ENCODE assay signal across 36 cellular contexts in the genomic region with DNA sequence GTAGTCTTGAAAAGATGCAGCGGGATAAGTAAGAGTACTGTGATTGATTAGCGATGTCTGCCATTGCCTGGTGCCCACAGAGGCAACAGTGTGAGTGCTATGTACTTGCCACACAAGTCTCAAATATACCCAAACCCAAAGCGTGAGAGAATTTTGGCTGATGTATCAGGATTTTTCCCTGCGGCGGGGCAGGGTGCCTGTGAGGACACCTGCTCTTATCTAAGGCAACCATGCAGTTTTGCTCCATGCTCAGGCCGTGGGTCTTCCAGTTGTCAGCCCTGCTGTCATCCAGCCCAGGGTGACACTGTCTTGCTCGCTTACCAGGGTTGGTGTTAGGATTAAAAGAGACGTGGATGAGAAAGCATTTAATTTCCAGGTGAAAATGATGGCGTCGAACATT.
"Had no signal": no experiment of that assay in that cellular context is flagged by ENCODE, and none has a peak within 500 bp of the region (broad histone marks: within the 10 kb centered on the region; RNA-seq: fewer than 3 reads in every experiment).

No MANE protein-coding gene starts in this region.

- FAIRE-seq: endometrium, endothelial cell of umbilical vein had no signal

- H3K27ac Mint-ChIP-seq: activated B cell treated with CpG ODN at 0.5 μM for 24 hours; activated CD8-positive, alpha-beta T cell treated with anti-CD3 and anti-CD28 coated beads for 36 hours; activated naive CD4-positive, alpha-beta T cell treated with anti-CD3 and anti-CD28 coated beads, Interleukin-2, amount 10 ng/mL, durations not matched to agents 7 days and 5 days; activated naive CD4-positive, alpha-beta T cell treated with anti-CD3 and anti-CD28 coated beads, Interleukin-2, amount 50 U/mL, for 72 hours; activated naive CD8-positive, alpha-beta T cell treated with anti-CD3 and anti-CD28 coated beads, Interleukin-2, amount 10 ng/mL, durations not matched to agents 7 days and 5 days; activated T-cell treated with anti-CD3 and anti-CD28 coated beads, Interleukin-2, amount 50 U/mL, for 24 hours; activated T-cell treated with anti-CD3 and anti-CD28 coated beads, Interleukin-2, amount 50 U/mL, for 72 hours; dendritic cell treated with granulocyte-macrophage colony-stimulating factor and Interleukin-4, amounts not matched to agents 40 ng/mL and 50 ng/mL, for 4 days; effector memory CD8-positive, alpha-beta T cell; T-helper 17 cell; T-helper 2 cell treated with Interferon-gamma antibody and Interleukin-4, amounts not matched to agents 5 μg/mL and 100 μg/mL, for 36 hours had no signal

- H3K36me3 Mint-ChIP-seq: activated naive CD4-positive, alpha-beta T cell treated with anti-CD3 and anti-CD28 coated beads, Interleukin-2, amount 10 ng/mL, durations not matched to agents 7 days and 5 days; activated naive CD4-positive, alpha-beta T cell treated with anti-CD3 and anti-CD28 coated beads, Interleukin-2, amount 50 U/mL, for 72 hours; activated naive CD8-positive, alpha-beta T cell treated with anti-CD3 and anti-CD28 coated beads, Interleukin-2, amount 10 ng/mL, durations not matched to agents 7 days and 5 days; brain had no signal

- H3K27me3 ChIP-seq: ascending aorta, breast epithelium, cardiac muscle cell had no signal

- H3K9me3 ChIP-seq: ascending aorta, breast epithelium, esophagus squamous epithelium, gastroesophageal sphincter had no signal

- H3K9me3 Mint-ChIP-seq: activated B cell treated with CpG ODN at 0.5 μM for 24 hours; activated CD8-positive, alpha-beta T cell treated with anti-CD3 and anti-CD28 coated beads for 36 hours; activated naive CD4-positive, alpha-beta T cell treated with anti-CD3 and anti-CD28 coated beads, Interleukin-2, amount 10 ng/mL, durations not matched to agents 7 days and 5 days; activated naive CD4-positive, alpha-beta T cell treated with anti-CD3 and anti-CD28 coated beads, Interleukin-2, amount 50 U/mL, for 72 hours; activated naive CD8-positive, alpha-beta T cell treated with anti-CD3 and anti-CD28 coated beads, Interleukin-2, amount 10 ng/mL, durations not matched to agents 7 days and 5 days; activated T-cell treated with anti-CD3 and anti-CD28 coated beads, Interleukin-2, amount 50 U/mL, for 24 hours; activated T-cell treated with anti-CD3 and anti-CD28 coated beads, Interleukin-2, amount 50 U/mL, for 72 hours; brain; central memory CD8-positive, alpha-beta T cell; dendritic cell treated with granulocyte-macrophage colony-stimulating factor and Interleukin-4, amounts not matched to agents 40 ng/mL and 50 ng/mL, for 4 days; effector memory CD8-positive, alpha-beta T cell; T-helper 2 cell treated with Interferon-gamma antibody and Interleukin-4, amounts not matched to agents 5 μg/mL and 100 μg/mL, for 36 hours had no signal

- ATAC-seq: activated CD4-positive, CD25-positive, alpha-beta regulatory T cell treated with anti-CD3 and anti-CD28 coated beads, Interleukin-2, amount 50 U/mL, for 24 hours; activated CD8-positive, alpha-beta T cell treated with anti-CD3 and anti-CD28 coated beads for 36 hours; activated naive CD4-positive, alpha-beta T cell treated with anti-CD3 and anti-CD28 coated beads, Interleukin-2, amount 50 U/mL, for 72 hours; activated T-cell treated with anti-CD3 and anti-CD28 coated beads, Interleukin-2, amount 50 U/mL, for 72 hours; effector memory CD8-positive, alpha-beta T cell; gastroesophageal sphincter; T-helper 17 cell had no signal

- DNase-seq: activated B cell treated with CpG ODN at 0.5 μM for 24 hours; activated CD4-positive, alpha-beta T cell treated with anti-CD3 and anti-CD28 coated beads for 48 hours; activated CD4-positive, alpha-beta T cell treated with anti-CD3 and anti-CD28 coated beads, Interleukin-2, amount 50 U/mL, for 1 hour; activated CD4-positive, alpha-beta T cell treated with anti-CD3 and anti-CD28 coated beads, Interleukin-2, amount 50 U/mL, for 48 hours; activated CD8-positive, alpha-beta memory T cell treated with anti-CD3 and anti-CD28 coated beads for 24 hours; activated CD8-positive, alpha-beta T cell treated with anti-CD3 and anti-CD28 coated beads for 36 hours; activated naive CD4-positive, alpha-beta T cell; activated naive CD4-positive, alpha-beta T cell treated with anti-CD3 and anti-CD28 coated beads, Interleukin-2, amount 10 ng/mL, durations not matched to agents 7 days and 5 days; activated naive CD8-positive, alpha-beta T cell treated with anti-CD3 and anti-CD28 coated beads, Interleukin-2, amount 10 ng/mL, durations not matched to agents 7 days and 5 days; activated T-cell treated with anti-CD3 and anti-CD28 coated beads for 4 hours; activated T-cell treated with anti-CD3 and anti-CD28 coated beads, Interleukin-2, amount 50 U/mL, for 24 hours; activated T-cell treated with anti-CD3 and anti-CD28 coated beads, Interleukin-2, amount 50 U/mL, for 72 hours; effector CD4-positive, alpha-beta T cell; effector memory CD8-positive, alpha-beta T cell; esophagus squamous epithelium; foreskin melanocyte; hippocampal formation; T-helper 1 cell; T-helper 17 cell; T1000; WERI-Rb-1 had no signal

- H3K4me3 Mint-ChIP-seq: activated B cell treated with CpG ODN at 0.5 μM for 24 hours; activated CD8-positive, alpha-beta T cell treated with anti-CD3 and anti-CD28 coated beads for 36 hours; activated naive CD4-positive, alpha-beta T cell treated with anti-CD3 and anti-CD28 coated beads, Interleukin-2, amount 10 ng/mL, durations not matched to agents 7 days and 5 days; activated naive CD8-positive, alpha-beta T cell treated with anti-CD3 and anti-CD28 coated beads, Interleukin-2, amount 10 ng/mL, durations not matched to agents 7 days and 5 days; activated T-cell treated with anti-CD3 and anti-CD28 coated beads, Interleukin-2, amount 50 U/mL, for 24 hours; activated T-cell treated with anti-CD3 and anti-CD28 coated beads, Interleukin-2, amount 50 U/mL, for 72 hours; brain; central memory CD8-positive, alpha-beta T cell; dendritic cell treated with granulocyte-macrophage colony-stimulating factor and Interleukin-4, amounts not matched to agents 40 ng/mL and 50 ng/mL, for 4 days; effector memory CD8-positive, alpha-beta T cell; T-helper 17 cell; T-helper 2 cell treated with Interferon-gamma antibody and Interleukin-4, amounts not matched to agents 5 μg/mL and 100 μg/mL, for 36 hours had no signal

- H3K36me3 ChIP-seq: ascending aorta, breast epithelium, cardiac muscle cell, esophagus squamous epithelium, gastroesophageal sphincter, WERI-Rb-1 had no signal

- H3K4me3 ChIP-seq: ascending aorta, breast epithelium, cardiac muscle cell, coronary artery, dorsolateral prefrontal cortex, esophagus squamous epithelium, gastroesophageal sphincter had no signal

- H3K4me1 Mint-ChIP-seq: activated B cell treated with CpG ODN at 0.5 μM for 24 hours; activated naive CD4-positive, alpha-beta T cell treated with anti-CD3 and anti-CD28 coated beads, Interleukin-2, amount 10 ng/mL, durations not matched to agents 7 days and 5 days; activated naive CD8-positive, alpha-beta T cell treated with anti-CD3 and anti-CD28 coated beads, Interleukin-2, amount 10 ng/mL, durations not matched to agents 7 days and 5 days; brain; central memory CD8-positive, alpha-beta T cell; T-helper 17 cell had no signal

- H3K27ac ChIP-seq: ascending aorta, breast epithelium, cardiac muscle cell, coronary artery, dorsolateral prefrontal cortex, epithelial cell of prostate, esophagus squamous epithelium, gastroesophageal sphincter, WERI-Rb-1 had no signal

- H3K4me1 ChIP-seq: ascending aorta, breast epithelium, esophagus squamous epithelium, gastroesophageal sphincter had no signal
